Comparison of ENCODE assay signal across 26 cellular contexts in the genomic region with DNA sequence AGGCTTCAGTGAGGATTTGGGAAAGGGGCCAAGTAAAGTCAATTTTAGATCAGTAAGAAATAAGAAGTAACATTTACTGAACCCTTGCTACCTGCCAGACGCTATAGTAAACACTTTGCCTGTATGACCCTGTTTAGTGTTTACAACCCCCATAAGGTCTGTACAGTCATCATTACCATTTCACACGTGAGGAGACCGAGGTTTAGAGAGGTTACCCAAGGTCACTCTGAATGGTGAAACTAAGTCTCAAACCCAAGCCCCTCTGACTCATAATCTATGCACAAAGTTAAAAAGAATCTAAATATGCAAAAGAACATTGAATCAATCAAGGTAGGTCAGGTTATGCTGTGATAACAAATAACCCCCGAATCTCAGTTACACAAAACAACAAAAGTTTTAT. TPM values are rescaled to one million over a fixed set of nuclear protein-coding genes. Genes with fewer than 3 reads are reported as not detected.
"Had no signal": no experiment of that assay in that cellular context is flagged by ENCODE, and none has a peak within 500 bp of the region (broad histone marks: within the 10 kb centered on the region; RNA-seq: fewer than 3 reads in every experiment).

No MANE protein-coding gene starts in this region.

- H3K4me1 Mint-ChIP-seq: activated CD4-positive, alpha-beta T cell treated with anti-CD3 and anti-CD28 coated beads, Interleukin-2, amount 10 ng/mL, durations not matched to agents 7 days and 5 days; activated naive CD8-positive, alpha-beta T cell treated with anti-CD3 and anti-CD28 coated beads for 36 hours; activated T-helper 17 cell treated with anti-CD3 and anti-CD28 coated beads, Interleukin-2, amount 50 U/mL, for 72 hours; naive thymus-derived CD4-positive, alpha-beta T cell; stimulated activated naive B cell treated with anti-CD40 and anti-IgM and Interleukin-4, amounts not matched to agents 10 μg/mL and 1 μg/mL and 100 μg/mL, for 72 hours had no signal

- H3K9me3 ChIP-seq: gastrocnemius medialis, mucosa of descending colon, ovary, psoas muscle, spleen, tibial nerve, uterus had no signal

- H3K4me1 ChIP-seq: psoas muscle had no signal

- H3K27ac ChIP-seq: gastrocnemius medialis, ovary, psoas muscle, spleen, tibial nerve had no signal

- H3K27ac Mint-ChIP-seq: activated CD4-positive, alpha-beta T cell treated with anti-CD3 and anti-CD28 coated beads, Interleukin-2, amount 10 ng/mL, durations not matched to agents 7 days and 5 days; activated naive CD8-positive, alpha-beta T cell treated with anti-CD3 and anti-CD28 coated beads for 36 hours; activated T-helper 17 cell treated with anti-CD3 and anti-CD28 coated beads, Interleukin-2, amount 50 U/mL, for 72 hours; endodermal cell; naive thymus-derived CD4-positive, alpha-beta T cell; stimulated activated naive B cell treated with anti-CD40 and anti-IgM and Interleukin-4, amounts not matched to agents 10 μg/mL and 1 μg/mL and 100 μg/mL, for 72 hours had no signal

- H3K4me3 Mint-ChIP-seq: activated CD4-positive, alpha-beta T cell treated with anti-CD3 and anti-CD28 coated beads, Interleukin-2, amount 10 ng/mL, durations not matched to agents 7 days and 5 days; activated naive CD8-positive, alpha-beta T cell treated with anti-CD3 and anti-CD28 coated beads for 36 hours; activated T-helper 17 cell treated with anti-CD3 and anti-CD28 coated beads, Interleukin-2, amount 50 U/mL, for 72 hours; endodermal cell; naive thymus-derived CD4-positive, alpha-beta T cell; stimulated activated naive B cell treated with anti-CD40 and anti-IgM and Interleukin-4, amounts not matched to agents 10 μg/mL and 1 μg/mL and 100 μg/mL, for 72 hours had no signal

- DNase-seq: activated CD4-positive, alpha-beta T cell treated with anti-CD3 and anti-CD28 coated beads, Interleukin-2, amount 10 ng/mL, durations not matched to agents 7 days and 5 days; activated CD8-positive, alpha-beta memory T cell treated with anti-CD3 and anti-CD28 coated beads for 24 hours; activated naive CD4-positive, alpha-beta T cell; activated naive CD8-positive, alpha-beta T cell treated with anti-CD3 and anti-CD28 coated beads for 36 hours; amygdala; central memory CD4-positive, alpha-beta T cell; endodermal cell; gastrocnemius medialis; head of caudate nucleus; kidney glomerular epithelial cell; left ventricle myocardium superior; mucosa of descending colon; naive thymus-derived CD4-positive, alpha-beta T cell; ovary; psoas muscle; right cardiac atrium; spleen; stimulated activated CD4-positive, alpha-beta T cell treated with anti-CD3 and anti-CD28 coated beads, Interleukin-4, amount 100 ng/mL, for 4 hours; stimulated activated naive B cell treated with anti-CD40 and anti-IgM and Interleukin-4, amounts not matched to agents 10 μg/mL and 1 μg/mL and 100 μg/mL, for 72 hours; T-helper 1 cell; T1000; uterus had no signal

- H3K36me3 ChIP-seq: gastrocnemius medialis, ovary, spleen, tibial nerve, uterus had no signal

- H3K4me3 ChIP-seq: gastrocnemius medialis, mucosa of descending colon, ovary, psoas muscle, spleen, tibial nerve, uterus had no signal

- H3K9me3 Mint-ChIP-seq: activated CD4-positive, alpha-beta T cell treated with anti-CD3 and anti-CD28 coated beads, Interleukin-2, amount 10 ng/mL, durations not matched to agents 7 days and 5 days; activated naive CD8-positive, alpha-beta T cell treated with anti-CD3 and anti-CD28 coated beads for 36 hours; activated T-helper 17 cell treated with anti-CD3 and anti-CD28 coated beads, Interleukin-2, amount 50 U/mL, for 72 hours; endodermal cell; naive thymus-derived CD4-positive, alpha-beta T cell; stimulated activated naive B cell treated with anti-CD40 and anti-IgM and Interleukin-4, amounts not matched to agents 10 μg/mL and 1 μg/mL and 100 μg/mL, for 72 hours had no signal

- H3K36me3 Mint-ChIP-seq: activated naive CD8-positive, alpha-beta T cell treated with anti-CD3 and anti-CD28 coated beads for 36 hours; naive thymus-derived CD4-positive, alpha-beta T cell; stimulated activated naive B cell treated with anti-CD40 and anti-IgM and Interleukin-4, amounts not matched to agents 10 μg/mL and 1 μg/mL and 100 μg/mL, for 72 hours had no signal

- ATAC-seq: activated T-helper 17 cell treated with anti-CD3 and anti-CD28 coated beads, Interleukin-2, amount 50 U/mL, for 72 hours; gastrocnemius medialis; left ventricle myocardium superior; mucosa of descending colon; naive thymus-derived CD4-positive, alpha-beta T cell; psoas muscle; right cardiac atrium; stimulated activated naive B cell treated with anti-CD40 and anti-IgM and Interleukin-4, amounts not matched to agents 10 μg/mL and 1 μg/mL and 100 μg/mL, for 72 hours had no signal

- H3K27me3 ChIP-seq: ovary, tibial nerve, uterus had no signal

RNA-seq across cellular contexts. Expression of gene ANTXR1, which starts 8.0 kb away (rescaled TPM):
- total RNA-seq: naive thymus-derived CD4-positive, alpha-beta T cell had no signal

RNA-seq across cellular contexts. Expression of gene GKN1, which starts 46.6 kb away (rescaled TPM):
- total RNA-seq: activated CD4-positive, alpha-beta T cell treated with anti-CD3 and anti-CD28 coated beads, Interleukin-2, amount 10 ng/mL, durations not matched to agents 7 days and 5 days; activated naive CD8-positive, alpha-beta T cell treated with anti-CD3 and anti-CD28 coated beads for 36 hours; activated T-helper 17 cell treated with anti-CD3 and anti-CD28 coated beads, Interleukin-2, amount 50 U/mL, for 72 hours; endodermal cell; epithelial cell of proximal tubule; gastrocnemius medialis; left ventricle myocardium superior; mucosa of descending colon; naive thymus-derived CD4-positive, alpha-beta T cell; ovary; psoas muscle; right cardiac atrium; spleen; subcutaneous adipose tissue; tibial nerve; uterus had no signal
- polyA plus RNA-seq: naive thymus-derived CD4-positive, alpha-beta T cell; ovary; right cardiac atrium had no signal
